In genomic region chr5:147554285-147554817, GRCh38 we compare ENCODE assay signal across 8 cellular contexts. TPM values are rescaled to one million over a fixed set of nuclear protein-coding genes. Genes with fewer than 3 reads are reported as not detected.
DNase-seq lines count a peak whose midpoint lies in the region; ATAC-seq and TF ChIP-seq lines count a peak whose summit lies in the region.

No MANE protein-coding gene starts in this region.

- H3K4me1 ChIP-seq in body of pancreas (no peaks in the 10 kb centered on the region), hepatocyte (ENCODE audit: insufficient read depth) (peaks cover 20% of the 10 kb centered on the region), spleen (no peaks in the 10 kb centered on the region)

- no peaks in the 10 kb centered on the region for H3K79me2 ChIP-seq in hepatocyte

- no peaks in the 10 kb centered on the region for H4K20me1 ChIP-seq in hepatocyte (ENCODE audit: insufficient read depth, poor library complexity, severe bottlenecking)

- peak overlapping the region; percentile 49 for H2AFZ ChIP-seq in hepatocyte

- H3K9me3 ChIP-seq in body of pancreas (no peaks in the 10 kb centered on the region), hepatocyte (ENCODE audit: low read depth) (no peaks in the 10 kb centered on the region), spleen (peaks cover 0 to 9% (median 0%) of the 10 kb centered on the region in 8 donors)

- no peaks in the 10 kb centered on the region for H3K27me3 ChIP-seq in body of pancreas
- no peaks in the 10 kb centered on the region for H3K27me3 ChIP-seq in hepatocyte
- no peaks in the 10 kb centered on the region for H3K27me3 ChIP-seq in spleen (replicated peaks in 1 of 7)

- H3K36me3 ChIP-seq in body of pancreas (replicated peaks in 1 of 2; ENCODE audit: insufficient read depth in 1 of 2, low read depth in 2 of 2) (no peaks in the 10 kb centered on the region), hepatocyte (replicated peaks; ENCODE audit: insufficient read depth, low read depth) (no peaks in the 10 kb centered on the region), spleen (no peaks in the 10 kb centered on the region)

- H3K27ac ChIP-seq in body of pancreas (peak overlapping the region in 1 of 4 donors; percentile 2), hepatocyte (peak overlapping the region; percentile 91), spleen (peak overlapping the region in 5 of 8 donors; percentile 30 to 52 (median 32))

- intact Hi-C loops in body of pancreas (cut with DNase I) (no loop called here), spleen (cut with DNase I; ENCODE audit: low total_unique reads) (loop anchor here (5.0 kb wide), 1 partner anchor 102 kb away; no protein-coding TSS in a partner anchor)

- peak; percentile 76 for ATAC-seq in body of pancreas

- WGBS in body of pancreas, 2 donors: 32 to 45% methylated on average over 7 of the region's 7 CpGs
- WGBS in hepatocyte (ENCODE audit: low lambda C conversion rate, missing lambda C conversion rate): 29% methylated on average over 7 of the region's 7 CpGs
- 67 to 79% (median 71%) methylated on average over 7 of the region's 7 CpGs for WGBS in spleen, 5 donors

- no peaks in the 10 kb centered on the region for H3K9me2 ChIP-seq in hepatocyte (replicated peaks; ENCODE audit: insufficient read depth)

- TF ChIP-seq CTCF in body of pancreas (IDR thresholded peaks at IDR 0.05) (no peak), hepatocyte (IDR thresholded peaks at IDR 0.05; ENCODE audit: poor library complexity) (no peak), spleen (IDR thresholded peaks at IDR 0.05 in 8 of 11, conservative IDR thresholded peaks at IDR 0.05 in 3 of 11) (no peak)

- DNase-seq in LHCN-M2 (ENCODE audit: low read depth) (peak; percentile 73), body of pancreas (no peak), hepatocyte (ENCODE audit: low spot score) (peak; percentile 70), spleen (no peak), NCI-H446 (lab: John Stamatoyannopoulos, UW) (no peak), SW480 (ENCODE audit: low spot score) (no peak), SKM-1 (lab: John Stamatoyannopoulos, UW; ENCODE audit: unreplicated experiment) (no peak)
- no peak for DNase-seq in activated effector memory CD4-positive, alpha-beta T cell treated with anti-CD3 and anti-CD28 coated beads, Interleukin-2, amount 50 U/mL, for 16 hours

- H3K4me3 ChIP-seq in body of pancreas (no peak overlapping the region), hepatocyte (no peak overlapping the region), spleen (no peak overlapping the region)

- TF ChIP-seq POLR2A in body of pancreas (IDR thresholded peaks at IDR 0.05): no peak
- TF ChIP-seq POLR2A in spleen (IDR thresholded peaks at IDR 0.05): no peak

- H3K4me2 ChIP-seq in hepatocyte: peak overlapping the region; percentile 63

RNA-seq across cellular contexts. Expression of gene DPYSL3, which starts 44.5 kb away (rescaled TPM):
- total RNA-seq in LHCN-M2 (2014; rRNA removed) (55.9 and 66.9 TPM in 2 replicates), body of pancreas (10 to 100 TPM in 1 of 2 donors, 1 to 10 TPM in 1; 6.5 to 10.5 TPM), hepatocyte (70.4 and 78.0 TPM in 2 replicates), spleen (10 to 100 TPM; 38.4 to 58.2 (median 46.7) TPM)
- 37.9 TPM for polyA plus RNA-seq in LHCN-M2 (2012)
- polyA plus RNA-seq in hepatocyte (24.9 and 35.7 TPM in 2 replicates), spleen (10 to 100 TPM in 2 of 3 donors, 1 to 10 TPM in 1; 10.0 to 20.5 (median 15.9) TPM)

Comparison
In these comparisons a context has a peak if more than half of its experiments do, and no peak if none do; other contexts are left out.
1. DNase-seq: peak in LHCN-M2 (single experiment) and hepatocyte (single experiment); none in body of pancreas (0 of 4), spleen (single experiment), activated effector memory CD4-positive, alpha-beta T cell treated with anti-CD3 and anti-CD28 coated beads, Interleukin-2, amount 50 U/mL, for 16 hours (single experiment), NCI-H446 (0 of 2), SW480 (single experiment) and SKM-1 (single experiment).